In genomic region chr16:67893791-67894399, GRCh38 we compare ENCODE assay signal across 1 cellular context.
A peak's percentile ranks its signal among the peaks of the same experiment; 100 is the strongest.
TF ChIP-seq lines count a peak whose summit lies in the region.

No MANE protein-coding gene starts in this region.

TF ChIP-seq in HepG2, 621 proteins besides CTCF, POLR2A, EP300 and RAD21 (continued from another document and continues in another):
- 0 out of 2 replicates have a peak, but pooled peaks have one; percentile 4 for TF ChIP-seq ARID4A (CRISPR knock-in tag; IDR thresholded peaks at IDR 0.05; ENCODE audit: borderline replicate concordance)
- TF ChIP-seq ZSCAN25 (CRISPR knock-in tag; IDR thresholded peaks at IDR 0.05), result peak; percentile 4; the same call in 1 of the 2 replicates
- no peak for TF ChIP-seq CREB3 (CRISPR knock-in tag; IDR thresholded peaks at IDR 0.05)
- TF ChIP-seq TCF12 (IDR thresholded peaks at IDR 0.05), result no peak
- TF ChIP-seq TCF12 (CRISPR knock-in tag; IDR thresholded peaks at IDR 0.05), result no peak
- no peak for TF ChIP-seq ISX (CRISPR knock-in tag; conservative IDR thresholded peaks at IDR 0.05)
- TF ChIP-seq NFYC (CRISPR knock-in tag; IDR thresholded peaks at IDR 0.05), result no peak
- TF ChIP-seq ZNF781 (CRISPR knock-in tag; IDR thresholded peaks at IDR 0.05; ENCODE audit: borderline replicate concordance, not compliant biosample characterization), result peak; percentile 33
- no peak for TF ChIP-seq NR2F1 (CRISPR knock-in tag; IDR thresholded peaks at IDR 0.05)
- no peak for TF ChIP-seq ZNF337 (CRISPR knock-in tag; IDR thresholded peaks at IDR 0.05; ENCODE audit: borderline replicate concordance, low read depth)
- no peak for TF ChIP-seq CHD4 (IDR thresholded peaks at IDR 0.05; ENCODE audit: borderline replicate concordance, low read length)
- no peak for TF ChIP-seq ELK4 (CRISPR knock-in tag; IDR thresholded peaks at IDR 0.05; ENCODE audit: borderline replicate concordance)
- 0 out of 2 replicates have a peak, but pooled peaks have one; percentile 2 for TF ChIP-seq NCOA2 (CRISPR knock-in tag; IDR thresholded peaks at IDR 0.05)
- TF ChIP-seq ZNF883 (CRISPR knock-in tag; IDR thresholded peaks at IDR 0.05; ENCODE audit: not compliant biosample characterization), result no peak
- no peak for TF ChIP-seq ZFP36 (IDR thresholded peaks at IDR 0.05; ENCODE audit: borderline replicate concordance, low read depth, low read length, partially characterized antibody)
- no peak for TF ChIP-seq ZNF34 (CRISPR knock-in tag; IDR thresholded peaks at IDR 0.05; ENCODE audit: borderline replicate concordance)
- no peak for TF ChIP-seq ZNF574 (CRISPR knock-in tag; IDR thresholded peaks at IDR 0.05)
- no peak for TF ChIP-seq FOXK1 (CRISPR knock-in tag; IDR thresholded peaks at IDR 0.05; ENCODE audit: borderline replicate concordance, low read depth)
- no peak for TF ChIP-seq HNRNPUL1 (IDR thresholded peaks at IDR 0.05; ENCODE audit: low read depth, low read length)
- TF ChIP-seq ZNF17 (CRISPR knock-in tag; IDR thresholded peaks at IDR 0.05), result no peak
- no peak for TF ChIP-seq POLR2AphosphoS5 (IDR thresholded peaks at IDR 0.05; ENCODE audit: low read depth, low read length)
- no peak for TF ChIP-seq IRX3 (CRISPR knock-in tag; IDR thresholded peaks at IDR 0.05; ENCODE audit: borderline replicate concordance, low read depth)
- no peak for TF ChIP-seq ZNF570 (CRISPR knock-in tag; IDR thresholded peaks at IDR 0.05; ENCODE audit: borderline replicate concordance)
- no peak for TF ChIP-seq RCOR2 (CRISPR knock-in tag; IDR thresholded peaks at IDR 0.05)
- no peak; the same call in 1 of the 2 replicates for TF ChIP-seq BRD4 (CRISPR knock-in tag; IDR thresholded peaks at IDR 0.05)
- TF ChIP-seq ZBTB33 (CRISPR knock-in tag; IDR thresholded peaks at IDR 0.05), result no peak
- no peak for TF ChIP-seq ZNF619 (CRISPR knock-in tag; IDR thresholded peaks at IDR 0.05)
- no peak; the same call in 1 of the 2 replicates for TF ChIP-seq ZNF530 (CRISPR knock-in tag; IDR thresholded peaks at IDR 0.05; ENCODE audit: low read depth)
- TF ChIP-seq ZNF354B (CRISPR knock-in tag; IDR thresholded peaks at IDR 0.05), result 0 out of 2 replicates have a peak, but pooled peaks have one; percentile 10
- peak; percentile 19; the same call in 1 of the 2 replicates for TF ChIP-seq ZBTB39 (CRISPR knock-in tag; IDR thresholded peaks at IDR 0.05)
- TF ChIP-seq RNF2 (conservative IDR thresholded peaks at IDR 0.05; ENCODE audit: low read depth), result no peak
- no peak for TF ChIP-seq HNF1B (CRISPR knock-in tag; IDR thresholded peaks at IDR 0.05)
- TF ChIP-seq HOXD1 (CRISPR knock-in tag; IDR thresholded peaks at IDR 0.05), result no peak
- TF ChIP-seq JUND (CRISPR knock-in tag; IDR thresholded peaks at IDR 0.05), result 0 out of 2 replicates have a peak, but pooled peaks have one; percentile 9
- 0 out of 2 replicates have a peak, but pooled peaks have one; percentile 5 for TF ChIP-seq ZNF446 (CRISPR knock-in tag; IDR thresholded peaks at IDR 0.05)
- TF ChIP-seq DBP (CRISPR knock-in tag; IDR thresholded peaks at IDR 0.05; ENCODE audit: not compliant biosample characterization), result no peak
- no peak for TF ChIP-seq GATAD2A (CRISPR knock-in tag; IDR thresholded peaks at IDR 0.05)
- no peak for TF ChIP-seq CBX1 (IDR thresholded peaks at IDR 0.05; ENCODE audit: low read depth)
- no peak for TF ChIP-seq HIVEP1 (CRISPR knock-in tag; IDR thresholded peaks at IDR 0.05)
- no peak for TF ChIP-seq HMGA1 (CRISPR knock-in tag; conservative IDR thresholded peaks at IDR 0.05)
- TF ChIP-seq ZNF12 (CRISPR knock-in tag; IDR thresholded peaks at IDR 0.05), result no peak
- TF ChIP-seq KAT2B (IDR thresholded peaks at IDR 0.05; ENCODE audit: borderline replicate concordance, low read depth, low read length), result no peak
- no peak; the same call in 1 of the 2 replicates for TF ChIP-seq NRL (CRISPR knock-in tag; IDR thresholded peaks at IDR 0.05; ENCODE audit: borderline replicate concordance)
- no peak for TF ChIP-seq IKZF4 (CRISPR knock-in tag; IDR thresholded peaks at IDR 0.05; ENCODE audit: borderline replicate concordance, low read depth, not compliant biosample characterization)
- TF ChIP-seq ZNF891 (CRISPR knock-in tag; IDR thresholded peaks at IDR 0.05), result no peak; the same call in 1 of the 2 replicates
- TF ChIP-seq FOXO1 (CRISPR knock-in tag; IDR thresholded peaks at IDR 0.05), result no peak
- TF ChIP-seq ZNF792 (CRISPR knock-in tag; IDR thresholded peaks at IDR 0.05), result no peak
- TF ChIP-seq ZFP82 (CRISPR knock-in tag; IDR thresholded peaks at IDR 0.05; ENCODE audit: borderline replicate concordance), result no peak
- TF ChIP-seq AGO1 (IDR thresholded peaks at IDR 0.05; ENCODE audit: low read depth, low read length, poor library complexity, severe bottlenecking), result no peak
- TF ChIP-seq ZNF234 (CRISPR knock-in tag; conservative IDR thresholded peaks at IDR 0.05), result 0 out of 2 replicates have a peak, but pooled peaks have one; percentile 41
